Comparison of ENCODE assay signal across 1 cellular context in the genomic region with DNA sequence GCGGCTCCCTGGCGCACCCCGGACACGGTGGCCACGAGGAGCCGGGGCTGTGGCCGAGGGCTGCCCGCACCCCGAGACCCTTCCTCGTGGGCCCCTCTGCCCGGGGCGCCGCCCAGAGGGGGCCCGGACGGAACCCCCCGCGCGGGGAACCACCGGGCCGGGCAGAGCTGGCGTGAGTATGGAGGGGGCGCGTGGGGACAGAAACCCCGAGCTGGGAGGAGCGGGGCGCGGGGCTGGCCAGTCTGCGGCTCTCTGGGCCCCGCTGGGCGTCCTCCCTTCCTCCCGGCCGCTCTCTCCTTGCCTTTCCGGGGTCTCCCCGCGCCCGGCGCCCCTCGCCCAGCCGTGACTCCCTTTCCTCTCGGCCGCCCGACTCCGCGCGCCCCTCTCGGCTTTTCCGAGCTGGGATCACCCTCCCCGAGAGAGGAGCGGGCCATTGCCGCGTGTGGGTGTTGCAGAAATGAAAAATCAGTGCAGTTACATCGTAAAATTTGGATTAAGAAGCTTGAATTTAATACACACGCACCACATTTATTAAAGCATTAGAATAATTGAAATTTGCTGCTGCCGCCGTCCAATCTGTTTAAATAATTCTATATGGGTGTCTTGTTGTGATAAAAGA.
TF ChIP-seq lines count a peak whose summit lies in the region.

No MANE protein-coding gene starts in this region.

TF ChIP-seq in H1, 55 proteins besides CTCF, POLR2A, EP300 and RAD21:
- TF ChIP-seq EGR1 (IDR thresholded peaks at IDR 0.05; ENCODE audit: borderline replicate concordance, low read depth, low read length) (no peak), CBX8 (IDR thresholded peaks at IDR 0.05; ENCODE audit: borderline replicate concordance, low read depth, low read length) (peak; percentile 86; the same call in 1 of the 2 replicates), SUZ12 (IDR thresholded peaks at IDR 0.05; ENCODE audit: low read length) (peak; percentile 84), KDM1A (IDR thresholded peaks at IDR 0.05; ENCODE audit: borderline replicate concordance, low read length) (no peak), RNF2 (IDR thresholded peaks at IDR 0.05; ENCODE audit: borderline replicate concordance, low read depth, low read length, missing control alignments, poor library complexity, severe bottlenecking) (peak; percentile 88), SIRT6 (IDR thresholded peaks at IDR 0.05; ENCODE audit: low read length) (no peak), EZH2 (IDR thresholded peaks at IDR 0.05; ENCODE audit: low read depth, low read length, severe bottlenecking) (peak; percentile 87)
TF ChIP-seq in H1: peak in this region for 4.
